In the genomic region with DNA sequence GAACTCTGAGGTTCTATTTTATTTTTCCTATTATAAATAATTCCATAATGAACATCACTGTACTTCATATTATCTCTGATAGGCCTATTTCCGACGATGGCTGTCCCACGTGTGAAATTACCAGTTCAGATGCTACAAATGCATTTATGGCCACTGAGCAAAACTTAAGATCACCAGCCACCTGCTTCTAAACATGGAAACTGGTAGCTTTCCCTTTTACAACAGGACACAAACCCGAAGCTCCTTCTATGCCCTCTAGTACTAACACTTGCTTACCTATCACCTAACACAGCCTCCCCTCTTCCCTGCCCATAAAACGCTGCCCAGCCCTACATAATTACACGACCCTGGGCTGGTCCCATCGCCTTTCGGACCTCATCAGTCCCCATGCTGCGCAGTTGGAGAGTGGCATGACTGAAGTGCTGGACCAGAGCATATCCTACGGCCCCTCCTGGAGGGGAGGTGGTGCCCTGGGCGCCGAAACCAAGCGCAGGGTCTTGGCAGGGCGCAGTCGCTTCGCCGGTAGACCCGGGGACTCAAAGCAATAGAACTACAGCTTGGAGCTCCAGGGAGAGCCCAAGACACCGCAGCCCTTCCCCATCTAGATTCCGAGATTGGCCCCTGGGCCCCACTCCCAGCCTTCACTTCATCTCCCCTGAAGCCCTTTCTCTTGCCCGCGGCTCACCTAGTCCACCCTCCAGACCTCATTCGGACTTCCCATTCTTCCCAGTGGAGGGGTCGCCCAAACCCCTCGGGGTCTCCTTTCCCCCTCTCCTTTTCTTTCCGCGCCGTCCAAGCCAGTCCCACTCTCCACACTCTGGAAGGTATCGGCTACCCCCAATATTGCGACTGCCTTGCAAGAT, we compare ENCODE assay signal across 8 cellular contexts. TPM values are rescaled to one million over a fixed set of nuclear protein-coding genes. Genes with fewer than 3 reads are reported as not detected.
DNase-seq lines count a peak whose midpoint lies in the region; ATAC-seq and TF ChIP-seq lines count a peak whose summit lies in the region.

No MANE protein-coding gene starts in this region.

- peak overlapping the region; percentile 46 for H3K27ac ChIP-seq in 22Rv1
- peak overlapping the region in 1 of 2 donors; percentile 77 for H3K27ac ChIP-seq in prostate gland

- no peaks in the 10 kb centered on the region for H3F3A ChIP-seq in Loucy (ENCODE audit: low read depth)

- peak overlapping the region; percentile 50 for H2AFZ ChIP-seq in Loucy (ENCODE audit: low read length)

- H3K4me3 Mint-ChIP-seq in glutamatergic neuron (ENCODE audit: unreplicated experiment) = peak overlapping the region; percentile 96

- H3K4me3 ChIP-seq in GM12865 (ENCODE audit: low read depth, low read length) (peak overlapping the region; percentile 87), Loucy (ENCODE audit: low read length, poor library complexity, severe bottlenecking) (peak overlapping the region; percentile 83), prostate gland (peak overlapping the region; percentile 83 to 87)

- peak overlapping the region; percentile 88 for H3K4me2 ChIP-seq in Loucy (ENCODE audit: low read depth, low read length, poor library complexity, severe bottlenecking)

- ATAC-seq in GM18517 (IDR thresholded peaks at IDR 0.05; ENCODE audit: unreplicated experiment) = no peak

- TF ChIP-seq POLR2A in prostate gland (IDR thresholded peaks at IDR 0.05) = no peak

- H3K79me2 ChIP-seq in Loucy (ENCODE audit: insufficient read depth, low read length) = peaks cover 51% of the 10 kb centered on the region

- H3K36me3 ChIP-seq in Loucy (ENCODE audit: insufficient read depth, low read length) (no peaks in the 10 kb centered on the region), prostate gland (peaks cover 0 to 8% of the 10 kb centered on the region in 2 donors)

- peak; percentile 17 for DNase-seq in GM12865 (ENCODE audit: low read depth)
- DNase-seq in activated gamma-delta T cell treated with anti-CD3 and anti-CD28 coated beads, Interleukin-2, amount 50 U/mL, for 16 hours (ENCODE audit: low read depth) = peak; percentile 2
- peak; percentile 32 for DNase-seq in glutamatergic neuron
- no peak for DNase-seq in prostate gland (ENCODE audit: low spot score)
- DNase-seq in NCI-H2171 treated with DMSO at 0.1 percent for 48 hours (lab: John Stamatoyannopoulos, UW) = no peak

- H3K4me1 ChIP-seq in Loucy (ENCODE audit: insufficient read depth, low read length, poor library complexity, severe bottlenecking) (peaks cover 19% of the 10 kb centered on the region), prostate gland (replicated peaks) (no peaks in the 10 kb centered on the region)

- no peak overlapping the region for H3K27ac Mint-ChIP-seq in glutamatergic neuron (ENCODE audit: unreplicated experiment)

- H3K27me3 ChIP-seq in Loucy (ENCODE audit: insufficient read depth, low read length, poor library complexity, severe bottlenecking) (no peaks in the 10 kb centered on the region), prostate gland (replicated peaks; ENCODE audit: insufficient read depth) (no peaks in the 10 kb centered on the region)

- peaks cover 2% of the 10 kb centered on the region for H3K9me3 Mint-ChIP-seq in glutamatergic neuron (ENCODE audit: unreplicated experiment)

- peaks cover 12% of the 10 kb centered on the region for H3K4me1 Mint-ChIP-seq in glutamatergic neuron (ENCODE audit: low read depth, unreplicated experiment)

- WGBS in prostate gland = 8% methylated on average over 30 of the region's 30 CpGs

- H3K9ac ChIP-seq in Loucy (ENCODE audit: low read depth, low read length, poor library complexity, severe bottlenecking) = peak overlapping the region; percentile 77

- no peaks in the 10 kb centered on the region for H3K9me2 ChIP-seq in Loucy (replicated peaks; ENCODE audit: low read depth, low read length)

- no peaks in the 10 kb centered on the region for H3K27me3 Mint-ChIP-seq in glutamatergic neuron (ENCODE audit: unreplicated experiment)

- TF ChIP-seq CTCF in 22Rv1 (IDR thresholded peaks at IDR 0.05) (no peak), GM12865 (IDR thresholded peaks at IDR 0.05; ENCODE audit: insufficient read depth, low read depth, low read length, missing control alignments) (no peak), Loucy (conservative IDR thresholded peaks at IDR 0.05; ENCODE audit: low read length) (no peak), glutamatergic neuron (IDR thresholded peaks at IDR 0.05; ENCODE audit: partially characterized antibody, unreplicated experiment) (no peak), prostate gland (IDR thresholded peaks at IDR 0.05) (no peak)

- intact Hi-C loops in prostate gland (cut with DNase I) = no loop called here

- no peaks in the 10 kb centered on the region for H3K9me3 ChIP-seq in Loucy (ENCODE audit: insufficient read depth, low read depth, low read length)
- no peaks in the 10 kb centered on the region for H3K9me3 ChIP-seq in prostate gland

- H3K36me3 Mint-ChIP-seq in glutamatergic neuron (ENCODE audit: unreplicated experiment) = no peaks in the 10 kb centered on the region

- peaks cover 25% of the 10 kb centered on the region for H4K20me1 ChIP-seq in Loucy (ENCODE audit: insufficient read depth, low read length, poor library complexity, severe bottlenecking)

RNA-seq across cellular contexts. Expression of a gene that starts 1.0 kb away (rescaled TPM):
- total RNA-seq in glutamatergic neuron (ENCODE audit: unreplicated experiment) (18.1 TPM), prostate gland (10 to 100 TPM; 33.8 to 35.9 TPM)

RNA-seq across cellular contexts. Expression of a gene that starts 33.2 kb away (rescaled TPM):
- total RNA-seq in glutamatergic neuron (ENCODE audit: unreplicated experiment) (0.47 TPM), prostate gland (not detected)

Comparison
In these comparisons a context has a peak if more than half of its experiments do, and no peak if none do; other contexts are left out.
1. DNase-seq: peak in GM12865 (single experiment), activated gamma-delta T cell treated with anti-CD3 and anti-CD28 coated beads, Interleukin-2, amount 50 U/mL, for 16 hours (single experiment) and glutamatergic neuron (single experiment); none in prostate gland (single experiment) and NCI-H2171 treated with DMSO at 0.1 percent for 48 hours (single experiment).
2. Peak in every context shown above with its lines, with median percentiles within 50 percentile points of each other: H3K4me3 ChIP-seq.